Comparison of ENCODE assay signal across 1 cellular context in the genomic region with DNA sequence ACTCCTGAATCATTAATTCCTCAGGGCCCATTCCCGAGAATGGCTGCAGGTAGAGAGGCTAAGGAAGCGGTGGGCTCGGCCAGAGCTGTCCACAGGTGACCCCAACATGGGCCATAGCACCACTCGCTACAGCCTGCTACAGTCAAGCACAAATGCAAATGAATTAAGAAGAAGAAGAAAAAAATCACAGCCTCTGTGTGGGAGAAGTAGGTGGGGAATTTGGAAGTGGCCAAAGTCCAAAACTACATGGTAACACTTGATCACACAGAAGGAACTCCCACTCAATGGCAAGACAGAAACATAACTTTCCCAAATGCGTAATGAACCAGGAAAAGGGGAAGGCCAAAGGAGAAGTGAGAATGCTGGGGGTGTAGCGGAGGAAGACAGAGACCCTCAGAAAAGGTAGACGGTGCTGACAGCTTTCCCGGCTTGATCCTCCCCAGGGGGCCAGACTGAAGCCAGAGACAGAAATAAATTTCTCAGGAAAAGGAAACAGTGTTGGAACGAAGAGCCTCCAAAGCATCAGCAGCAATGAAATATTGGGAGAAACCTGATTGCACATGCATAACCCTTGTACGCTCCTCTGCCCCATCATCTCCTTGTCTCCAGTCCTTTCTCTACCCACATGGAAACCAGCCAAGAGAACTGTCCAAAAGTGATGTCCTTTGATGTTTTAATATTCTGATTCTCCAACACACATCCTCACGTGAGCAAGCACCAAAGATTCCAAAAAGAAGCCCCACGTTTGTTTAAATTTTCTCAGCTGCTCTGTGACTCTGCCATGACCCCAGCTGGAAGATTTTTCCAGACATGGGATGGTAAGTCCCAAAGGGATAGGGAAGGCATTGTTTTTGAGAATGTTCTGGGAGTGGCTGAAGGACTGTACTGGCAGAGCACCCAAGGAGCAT.
TF ChIP-seq lines count a peak whose summit lies in the region.

No MANE protein-coding gene starts in this region.

TF ChIP-seq in GM12878, 131 proteins besides CTCF, POLR2A, EP300 and RAD21 (continued from another document and continues in another):
- TF ChIP-seq IKZF1 (conservative IDR thresholded peaks at IDR 0.05) (peak; percentile 99), PAX5 (IDR thresholded peaks at IDR 0.05; ENCODE audit: borderline replicate concordance, low read depth, low read length) (peak; percentile 98), BRCA1 (IDR thresholded peaks at IDR 0.05; ENCODE audit: low read depth, low read length) (no peak), MTA3 (IDR thresholded peaks at IDR 0.05; ENCODE audit: borderline replicate concordance, low read length) (peak; percentile 76; the same call in 1 of the 2 replicates), DPF2 (IDR thresholded peaks at IDR 0.05) (peak; percentile 99), TCF12 (IDR thresholded peaks at IDR 0.05; ENCODE audit: low read depth, low read length) (peak; percentile 64; the same call in 1 of the 2 replicates), RB1 (IDR thresholded peaks at IDR 0.05; ENCODE audit: borderline replicate concordance) (no peak), EZH2 (IDR thresholded peaks at IDR 0.05; ENCODE audit: borderline replicate concordance, control insufficient read depth, low read depth, low read length) (no peak), RFX5 (IDR thresholded peaks at IDR 0.05; ENCODE audit: low read depth, low read length) (peak; percentile 92), TAF1 (IDR thresholded peaks at IDR 0.05; ENCODE audit: borderline replicate concordance, low read depth, low read length) (no peak), ESRRA (IDR thresholded peaks at IDR 0.05; ENCODE audit: low read length) (no peak), SP1 (IDR thresholded peaks at IDR 0.05; ENCODE audit: low read depth, low read length) (peak; percentile 78), CHD1 (IDR thresholded peaks at IDR 0.05; ENCODE audit: low read depth, low read length) (no peak; the same call in 1 of the 2 replicates), NBN (IDR thresholded peaks at IDR 0.05) (peak; percentile 64; the same call in 1 of the 2 replicates), ATF7 (IDR thresholded peaks at IDR 0.05; ENCODE audit: low read depth) (peak; percentile 84), CREM (IDR thresholded peaks at IDR 0.05; ENCODE audit: low read depth) (peak; percentile 85; the same call in 1 of the 2 replicates), TCF3 (IDR thresholded peaks at IDR 0.05; ENCODE audit: borderline replicate concordance, insufficient read depth, low read depth, low read length) (0 out of 2 replicates have a peak, but pooled peaks have one; percentile 51), SRF (IDR thresholded peaks at IDR 0.05; ENCODE audit: low read depth in 2 of 2, low read length in 2 of 2) (peak in 1 of 2 experiments; percentile 61; a peak in 1 of 4 replicates), BCL11A (IDR thresholded peaks at IDR 0.05; ENCODE audit: low read depth, low read length) (peak; percentile 95), YBX1 (IDR thresholded peaks at IDR 0.05) (no peak), PML (IDR thresholded peaks at IDR 0.05; ENCODE audit: low read length) (no peak; the same call in 1 of the 2 replicates), ZZZ3 (IDR thresholded peaks at IDR 0.05; ENCODE audit: control insufficient read depth, insufficient read length, low read depth) (no peak), SMARCA5 (IDR thresholded peaks at IDR 0.05) (no peak; the same call in 1 of the 2 replicates), MYC (IDR thresholded peaks at IDR 0.05; ENCODE audit: insufficient read depth, insufficient read length, insufficient replicate concordance, low read length, severe bottlenecking) (no peak), CREB1 (IDR thresholded peaks at IDR 0.05; ENCODE audit: low read depth) (peak; percentile 77), ZNF24 (IDR thresholded peaks at IDR 0.05) (peak; percentile 70; the same call in 1 of the 2 replicates), FOXK2 (IDR thresholded peaks at IDR 0.05) (no peak), MXI1 (IDR thresholded peaks at IDR 0.05; ENCODE audit: low read depth, low read length) (peak; percentile 53; the same call in 1 of the 2 replicates), TCF7 (IDR thresholded peaks at IDR 0.05; ENCODE audit: borderline replicate concordance) (peak; percentile 80), SUPT20H (IDR thresholded peaks at IDR 0.05; ENCODE audit: borderline replicate concordance, control insufficient read depth, low read depth, low read length) (no peak), TBL1XR1 (IDR thresholded peaks at IDR 0.05; ENCODE audit: low read depth, low read length) (peak; percentile 64), FOXM1 (IDR thresholded peaks at IDR 0.05; ENCODE audit: low read depth, low read length) (peak; percentile 93; the same call in 1 of the 2 replicates), SPI1 (IDR thresholded peaks at IDR 0.05; ENCODE audit: borderline replicate concordance, insufficient read depth, low read depth, low read length) (peak; percentile 99), NFIC (IDR thresholded peaks at IDR 0.05; ENCODE audit: low read depth, low read length) (peak; percentile 94), WRNIP1 (IDR thresholded peaks at IDR 0.05; ENCODE audit: borderline replicate concordance, low read depth, low read length) (0 out of 2 replicates have a peak, but pooled peaks have one; percentile 73), EGR1 (IDR thresholded peaks at IDR 0.05; ENCODE audit: borderline replicate concordance in 1 of 2, low read depth in 2 of 2, low read length in 2 of 2) (peak in 1 of 2 experiments; percentile 72; a peak in 1 of 3 replicates), RBBP5 (conservative IDR thresholded peaks at IDR 0.05) (no peak), BHLHE40 (IDR thresholded peaks at IDR 0.05; ENCODE audit: borderline replicate concordance in 1 of 2, low read depth in 2 of 2, low read length in 1 of 2) (peak; percentile 84 to 90), SREBF1 (IDR thresholded peaks at IDR 0.05; ENCODE audit: low read length) (no peak), MEF2A (IDR thresholded peaks at IDR 0.05; ENCODE audit: insufficient read depth, low read depth, low read length) (peak; percentile 83; the same call in 1 of the 2 replicates), NFYA (IDR thresholded peaks at IDR 0.05; ENCODE audit: borderline replicate concordance, low read depth, low read length) (no peak), TARDBP (IDR thresholded peaks at IDR 0.05; ENCODE audit: borderline replicate concordance) (no peak; the same call in 1 of the 2 replicates), FOS (IDR thresholded peaks at IDR 0.05; ENCODE audit: borderline replicate concordance, extremely low read depth, insufficient read length) (no peak), SMC3 (IDR thresholded peaks at IDR 0.05; ENCODE audit: borderline replicate concordance, low read length) (no peak), NR2C2 (IDR thresholded peaks at IDR 0.05; ENCODE audit: borderline replicate concordance, control insufficient read depth, insufficient read length, low read depth) (no peak), HCFC1 (IDR thresholded peaks at IDR 0.05; ENCODE audit: low read length) (no peak; the same call in 1 of the 2 replicates)
- TF ChIP-seq, protein P1, sequence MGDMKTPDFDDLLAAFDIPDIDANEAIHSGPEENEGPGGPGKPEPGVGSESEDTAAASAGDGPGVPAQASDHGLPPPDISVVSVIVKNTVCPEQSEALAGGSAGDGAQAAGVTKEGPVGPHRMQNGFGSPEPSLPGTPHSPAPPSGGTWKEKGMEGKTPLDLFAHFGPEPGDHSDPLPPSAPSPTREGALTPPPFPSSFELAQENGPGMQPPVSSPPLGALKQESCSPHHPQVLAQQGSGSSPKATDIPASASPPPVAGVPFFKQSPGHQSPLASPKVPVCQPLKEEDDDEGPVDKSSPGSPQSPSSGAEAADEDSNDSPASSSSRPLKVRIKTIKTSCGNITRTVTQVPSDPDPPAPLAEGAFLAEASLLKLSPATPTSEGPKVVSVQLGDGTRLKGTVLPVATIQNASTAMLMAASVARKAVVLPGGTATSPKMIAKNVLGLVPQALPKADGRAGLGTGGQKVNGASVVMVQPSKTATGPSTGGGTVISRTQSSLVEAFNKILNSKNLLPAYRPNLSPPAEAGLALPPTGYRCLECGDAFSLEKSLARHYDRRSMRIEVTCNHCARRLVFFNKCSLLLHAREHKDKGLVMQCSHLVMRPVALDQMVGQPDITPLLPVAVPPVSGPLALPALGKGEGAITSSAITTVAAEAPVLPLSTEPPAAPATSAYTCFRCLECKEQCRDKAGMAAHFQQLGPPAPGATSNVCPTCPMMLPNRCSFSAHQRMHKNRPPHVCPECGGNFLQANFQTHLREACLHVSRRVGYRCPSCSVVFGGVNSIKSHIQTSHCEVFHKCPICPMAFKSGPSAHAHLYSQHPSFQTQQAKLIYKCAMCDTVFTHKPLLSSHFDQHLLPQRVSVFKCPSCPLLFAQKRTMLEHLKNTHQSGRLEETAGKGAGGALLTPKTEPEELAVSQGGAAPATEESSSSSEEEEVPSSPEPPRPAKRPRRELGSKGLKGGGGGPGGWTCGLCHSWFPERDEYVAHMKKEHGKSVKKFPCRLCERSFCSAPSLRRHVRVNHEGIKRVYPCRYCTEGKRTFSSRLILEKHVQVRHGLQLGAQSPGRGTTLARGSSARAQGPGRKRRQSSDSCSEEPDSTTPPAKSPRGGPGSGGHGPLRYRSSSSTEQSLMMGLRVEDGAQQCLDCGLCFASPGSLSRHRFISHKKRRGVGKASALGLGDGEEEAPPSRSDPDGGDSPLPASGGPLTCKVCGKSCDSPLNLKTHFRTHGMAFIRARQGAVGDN (IDR thresholded peaks at IDR 0.05), result peak; percentile 86
- TF ChIP-seq, protein P2, sequence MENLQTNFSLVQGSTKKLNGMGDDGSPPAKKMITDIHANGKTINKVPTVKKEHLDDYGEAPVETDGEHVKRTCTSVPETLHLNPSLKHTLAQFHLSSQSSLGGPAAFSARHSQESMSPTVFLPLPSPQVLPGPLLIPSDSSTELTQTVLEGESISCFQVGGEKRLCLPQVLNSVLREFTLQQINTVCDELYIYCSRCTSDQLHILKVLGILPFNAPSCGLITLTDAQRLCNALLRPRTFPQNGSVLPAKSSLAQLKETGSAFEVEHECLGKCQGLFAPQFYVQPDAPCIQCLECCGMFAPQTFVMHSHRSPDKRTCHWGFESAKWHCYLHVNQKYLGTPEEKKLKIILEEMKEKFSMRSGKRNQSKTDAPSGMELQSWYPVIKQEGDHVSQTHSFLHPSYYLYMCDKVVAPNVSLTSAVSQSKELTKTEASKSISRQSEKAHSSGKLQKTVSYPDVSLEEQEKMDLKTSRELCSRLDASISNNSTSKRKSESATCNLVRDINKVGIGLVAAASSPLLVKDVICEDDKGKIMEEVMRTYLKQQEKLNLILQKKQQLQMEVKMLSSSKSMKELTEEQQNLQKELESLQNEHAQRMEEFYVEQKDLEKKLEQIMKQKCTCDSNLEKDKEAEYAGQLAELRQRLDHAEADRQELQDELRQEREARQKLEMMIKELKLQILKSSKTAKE (IDR thresholded peaks at IDR 0.05; ENCODE audit: low read depth, poor library complexity, severe bottlenecking), result peak; percentile 62
- TF ChIP-seq, protein P3, sequence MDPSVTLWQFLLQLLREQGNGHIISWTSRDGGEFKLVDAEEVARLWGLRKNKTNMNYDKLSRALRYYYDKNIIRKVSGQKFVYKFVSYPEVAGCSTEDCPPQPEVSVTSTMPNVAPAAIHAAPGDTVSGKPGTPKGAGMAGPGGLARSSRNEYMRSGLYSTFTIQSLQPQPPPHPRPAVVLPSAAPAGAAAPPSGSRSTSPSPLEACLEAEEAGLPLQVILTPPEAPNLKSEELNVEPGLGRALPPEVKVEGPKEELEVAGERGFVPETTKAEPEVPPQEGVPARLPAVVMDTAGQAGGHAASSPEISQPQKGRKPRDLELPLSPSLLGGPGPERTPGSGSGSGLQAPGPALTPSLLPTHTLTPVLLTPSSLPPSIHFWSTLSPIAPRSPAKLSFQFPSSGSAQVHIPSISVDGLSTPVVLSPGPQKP (IDR thresholded peaks at IDR 0.05; ENCODE audit: low read depth, low read length), result no peak
- TF ChIP-seq, protein P4, sequence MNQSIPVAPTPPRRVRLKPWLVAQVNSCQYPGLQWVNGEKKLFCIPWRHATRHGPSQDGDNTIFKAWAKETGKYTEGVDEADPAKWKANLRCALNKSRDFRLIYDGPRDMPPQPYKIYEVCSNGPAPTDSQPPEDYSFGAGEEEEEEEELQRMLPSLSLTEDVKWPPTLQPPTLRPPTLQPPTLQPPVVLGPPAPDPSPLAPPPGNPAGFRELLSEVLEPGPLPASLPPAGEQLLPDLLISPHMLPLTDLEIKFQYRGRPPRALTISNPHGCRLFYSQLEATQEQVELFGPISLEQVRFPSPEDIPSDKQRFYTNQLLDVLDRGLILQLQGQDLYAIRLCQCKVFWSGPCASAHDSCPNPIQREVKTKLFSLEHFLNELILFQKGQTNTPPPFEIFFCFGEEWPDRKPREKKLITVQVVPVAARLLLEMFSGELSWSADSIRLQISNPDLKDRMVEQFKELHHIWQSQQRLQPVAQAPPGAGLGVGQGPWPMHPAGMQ (IDR thresholded peaks at IDR 0.05; ENCODE audit: borderline replicate concordance), result no peak
- TF ChIP-seq, protein P5, sequence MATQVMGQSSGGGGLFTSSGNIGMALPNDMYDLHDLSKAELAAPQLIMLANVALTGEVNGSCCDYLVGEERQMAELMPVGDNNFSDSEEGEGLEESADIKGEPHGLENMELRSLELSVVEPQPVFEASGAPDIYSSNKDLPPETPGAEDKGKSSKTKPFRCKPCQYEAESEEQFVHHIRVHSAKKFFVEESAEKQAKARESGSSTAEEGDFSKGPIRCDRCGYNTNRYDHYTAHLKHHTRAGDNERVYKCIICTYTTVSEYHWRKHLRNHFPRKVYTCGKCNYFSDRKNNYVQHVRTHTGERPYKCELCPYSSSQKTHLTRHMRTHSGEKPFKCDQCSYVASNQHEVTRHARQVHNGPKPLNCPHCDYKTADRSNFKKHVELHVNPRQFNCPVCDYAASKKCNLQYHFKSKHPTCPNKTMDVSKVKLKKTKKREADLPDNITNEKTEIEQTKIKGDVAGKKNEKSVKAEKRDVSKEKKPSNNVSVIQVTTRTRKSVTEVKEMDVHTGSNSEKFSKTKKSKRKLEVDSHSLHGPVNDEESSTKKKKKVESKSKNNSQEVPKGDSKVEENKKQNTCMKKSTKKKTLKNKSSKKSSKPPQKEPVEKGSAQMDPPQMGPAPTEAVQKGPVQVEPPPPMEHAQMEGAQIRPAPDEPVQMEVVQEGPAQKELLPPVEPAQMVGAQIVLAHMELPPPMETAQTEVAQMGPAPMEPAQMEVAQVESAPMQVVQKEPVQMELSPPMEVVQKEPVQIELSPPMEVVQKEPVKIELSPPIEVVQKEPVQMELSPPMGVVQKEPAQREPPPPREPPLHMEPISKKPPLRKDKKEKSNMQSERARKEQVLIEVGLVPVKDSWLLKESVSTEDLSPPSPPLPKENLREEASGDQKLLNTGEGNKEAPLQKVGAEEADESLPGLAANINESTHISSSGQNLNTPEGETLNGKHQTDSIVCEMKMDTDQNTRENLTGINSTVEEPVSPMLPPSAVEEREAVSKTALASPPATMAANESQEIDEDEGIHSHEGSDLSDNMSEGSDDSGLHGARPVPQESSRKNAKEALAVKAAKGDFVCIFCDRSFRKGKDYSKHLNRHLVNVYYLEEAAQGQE (IDR thresholded peaks at IDR 0.05; ENCODE audit: low read depth, low read length), result no peak
